1 cellular context compared by ENCODE assay signal in the genomic region with DNA sequence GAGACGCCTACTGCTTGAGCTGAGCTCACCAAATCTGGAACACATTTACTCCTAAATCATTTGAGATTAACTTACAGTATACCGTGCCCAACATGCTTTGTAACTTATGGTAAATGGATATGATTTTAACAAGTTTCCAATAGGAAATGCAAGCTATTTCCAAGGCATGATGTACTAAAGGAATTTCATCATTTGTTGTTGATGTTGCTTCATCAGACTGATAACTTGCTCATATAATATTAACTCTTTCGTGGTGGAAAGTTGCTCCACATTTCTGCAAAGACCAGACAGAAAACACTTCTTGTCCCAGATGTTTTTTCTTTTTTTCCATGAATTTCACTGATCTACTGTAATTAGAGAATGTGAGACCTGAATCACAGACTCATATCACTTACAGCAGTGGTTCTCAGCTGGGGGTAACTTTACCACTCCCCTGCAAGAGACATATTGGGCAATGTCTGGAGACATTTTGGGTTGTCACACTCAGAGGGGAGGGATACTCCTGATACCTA.
TF ChIP-seq lines count a peak whose summit lies in the region.

No MANE protein-coding gene starts in this region.

TF ChIP-seq in HEK293, 187 proteins besides CTCF, POLR2A, EP300 and RAD21 (continued from another document):
- TF ChIP-seq INSM2 (tag by site-specific recombination; IDR thresholded peaks at IDR 0.05) (no peak), ZNF423 (tag by site-specific recombination; IDR thresholded peaks at IDR 0.05) (no peak)
- TF ChIP-seq, protein P1, sequence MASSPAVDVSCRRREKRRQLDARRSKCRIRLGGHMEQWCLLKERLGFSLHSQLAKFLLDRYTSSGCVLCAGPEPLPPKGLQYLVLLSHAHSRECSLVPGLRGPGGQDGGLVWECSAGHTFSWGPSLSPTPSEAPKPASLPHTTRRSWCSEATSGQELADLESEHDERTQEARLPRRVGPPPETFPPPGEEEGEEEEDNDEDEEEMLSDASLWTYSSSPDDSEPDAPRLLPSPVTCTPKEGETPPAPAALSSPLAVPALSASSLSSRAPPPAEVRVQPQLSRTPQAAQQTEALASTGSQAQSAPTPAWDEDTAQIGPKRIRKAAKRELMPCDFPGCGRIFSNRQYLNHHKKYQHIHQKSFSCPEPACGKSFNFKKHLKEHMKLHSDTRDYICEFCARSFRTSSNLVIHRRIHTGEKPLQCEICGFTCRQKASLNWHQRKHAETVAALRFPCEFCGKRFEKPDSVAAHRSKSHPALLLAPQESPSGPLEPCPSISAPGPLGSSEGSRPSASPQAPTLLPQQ (tag by site-specific recombination; IDR thresholded peaks at IDR 0.05), result peak; percentile 50; the same call in 1 of the 2 replicates
